21 cellular contexts compared by ENCODE assay signal in genomic region chr2:26122633-26123032, GRCh38. TPM values are rescaled to one million over a fixed set of nuclear protein-coding genes. Genes with fewer than 3 reads are reported as not detected.
A peak's percentile ranks its signal among the peaks of the same experiment; 100 is the strongest.
DNase-seq lines count a peak whose midpoint lies in the region; ATAC-seq and TF ChIP-seq lines count a peak whose summit lies in the region.
"Had no signal": no experiment of that assay in that cellular context is flagged by ENCODE, and none has a peak within 500 bp of the region (broad histone marks: within the 10 kb centered on the region; RNA-seq: fewer than 3 reads in every experiment).

No MANE protein-coding gene starts in this region.

- H3K27ac ChIP-seq in dorsolateral prefrontal cortex, result peak overlapping the region in 44 of 59 donors; percentile 5 to 70 (median 50)
- H3K27ac ChIP-seq: thoracic aorta had no signal

- H3K4me1 Mint-ChIP-seq in activated naive CD8-positive, alpha-beta T cell (ENCODE audit: low read depth), result peaks cover 12% of the 10 kb centered on the region
- H3K4me1 Mint-ChIP-seq in activated naive CD8-positive, alpha-beta T cell treated with anti-CD3 and anti-CD28 coated beads for 36 hours, result peaks cover 14% of the 10 kb centered on the region
- H3K4me1 Mint-ChIP-seq in stimulated activated naive B cell treated with anti-CD40 and anti-IgM and Interleukin-4, amounts not matched to agents 10 μg/mL and 1 μg/mL and 100 μg/mL, for 72 hours, result peaks cover 8 to 9% of the 10 kb centered on the region in 2 donors
- H3K4me1 Mint-ChIP-seq: mesothelial cell of epicardium had no signal

- H3K9me3 Mint-ChIP-seq in activated naive CD8-positive, alpha-beta T cell (ENCODE audit: low read depth), result no peaks in the 10 kb centered on the region
- no peaks in the 10 kb centered on the region for H3K9me3 Mint-ChIP-seq in activated naive CD8-positive, alpha-beta T cell treated with anti-CD3 and anti-CD28 coated beads for 36 hours
- no peaks in the 10 kb centered on the region for H3K9me3 Mint-ChIP-seq in stimulated activated naive B cell treated with anti-CD40 and anti-IgM and Interleukin-4, amounts not matched to agents 10 μg/mL and 1 μg/mL and 100 μg/mL, for 72 hours
- H3K9me3 Mint-ChIP-seq: activated CD4-positive, alpha-beta T cell treated with anti-CD3 and anti-CD28 coated beads, Interleukin-2, amount 10 ng/mL, durations not matched to agents 7 days and 5 days; HFFc6; mesothelial cell of epicardium had no signal

- no peak overlapping the region for H3K4me3 Mint-ChIP-seq in activated naive CD8-positive, alpha-beta T cell
- H3K4me3 Mint-ChIP-seq in activated naive CD8-positive, alpha-beta T cell treated with anti-CD3 and anti-CD28 coated beads for 36 hours, result no peak overlapping the region
- no peak overlapping the region for H3K4me3 Mint-ChIP-seq in stimulated activated naive B cell treated with anti-CD40 and anti-IgM and Interleukin-4, amounts not matched to agents 10 μg/mL and 1 μg/mL and 100 μg/mL, for 72 hours
- H3K4me3 Mint-ChIP-seq: activated CD4-positive, alpha-beta T cell treated with anti-CD3 and anti-CD28 coated beads, Interleukin-2, amount 10 ng/mL, durations not matched to agents 7 days and 5 days; HFFc6; mesothelial cell of epicardium had no signal

- peak overlapping the region; percentile 41 for H3K27ac Mint-ChIP-seq in activated naive CD8-positive, alpha-beta T cell
- no peak overlapping the region for H3K27ac Mint-ChIP-seq in activated naive CD8-positive, alpha-beta T cell treated with anti-CD3 and anti-CD28 coated beads for 36 hours
- peak overlapping the region; percentile 63 for H3K27ac Mint-ChIP-seq in stimulated activated naive B cell treated with anti-CD40 and anti-IgM and Interleukin-4, amounts not matched to agents 10 μg/mL and 1 μg/mL and 100 μg/mL, for 72 hours
- H3K27ac Mint-ChIP-seq: activated CD4-positive, alpha-beta T cell treated with anti-CD3 and anti-CD28 coated beads, Interleukin-2, amount 10 ng/mL, durations not matched to agents 7 days and 5 days; HFFc6 had no signal

- no peaks in the 10 kb centered on the region for H3K27me3 Mint-ChIP-seq in activated naive CD8-positive, alpha-beta T cell
- H3K27me3 Mint-ChIP-seq in activated naive CD8-positive, alpha-beta T cell treated with anti-CD3 and anti-CD28 coated beads for 36 hours, result no peaks in the 10 kb centered on the region
- no peaks in the 10 kb centered on the region for H3K27me3 Mint-ChIP-seq in stimulated activated naive B cell treated with anti-CD40 and anti-IgM and Interleukin-4, amounts not matched to agents 10 μg/mL and 1 μg/mL and 100 μg/mL, for 72 hours
- H3K27me3 Mint-ChIP-seq: activated CD4-positive, alpha-beta T cell treated with anti-CD3 and anti-CD28 coated beads, Interleukin-2, amount 10 ng/mL, durations not matched to agents 7 days and 5 days had no signal

- no peak for DNase-seq in activated naive CD8-positive, alpha-beta T cell treated with anti-CD3 and anti-CD28 coated beads for 36 hours
- DNase-seq in dorsolateral prefrontal cortex (peak in 1 of 10 donors; percentile 17), midbrain (lab: John Stamatoyannopoulos, UW) (peak; percentile 10), HUDEP-2 (lab: John Stamatoyannopoulos, UW; ENCODE audit: unreplicated experiment in 76 of 76) (no peak), medulla oblongata (ENCODE audit: extremely low spot score) (no peak), KG1 (lab: John Stamatoyannopoulos, UW) (no peak)
- DNase-seq in stimulated activated naive B cell treated with anti-CD40 and anti-IgM and Interleukin-4, amounts not matched to agents 10 μg/mL and 1 μg/mL and 100 μg/mL, for 72 hours, result no peak
- DNase-seq: activated CD4-positive, alpha-beta T cell treated with anti-CD3 and anti-CD28 coated beads, Interleukin-2, amount 10 ng/mL, durations not matched to agents 7 days and 5 days; activated CD8-positive, alpha-beta memory T cell treated with anti-CD3 and anti-CD28 coated beads, Interleukin-2, amount 50 U/mL, for 4 hours; activated gamma-delta T cell treated with Interleukin-2 at 50 U/mL for 16 hours; central memory CD4-positive, alpha-beta T cell; HFFc6; MM.1S; NCI-H146; NCI-H2171 treated with DMSO at 0.1 percent for 48 hours; NCI-H69; retina; stimulated activated CD8-positive, alpha-beta memory T cell treated with anti-CD3 and anti-CD28 coated beads, Interleukin-4, amount 100 ng/mL, for 48 hours had no signal

- no peaks in the 10 kb centered on the region for H3K36me3 Mint-ChIP-seq in activated naive CD8-positive, alpha-beta T cell
- H3K36me3 Mint-ChIP-seq in activated naive CD8-positive, alpha-beta T cell treated with anti-CD3 and anti-CD28 coated beads for 36 hours, result peaks cover 7% of the 10 kb centered on the region
- H3K36me3 Mint-ChIP-seq in stimulated activated naive B cell treated with anti-CD40 and anti-IgM and Interleukin-4, amounts not matched to agents 10 μg/mL and 1 μg/mL and 100 μg/mL, for 72 hours, result peaks cover 0 to 34% of the 10 kb centered on the region in 2 donors

- intact Hi-C loops in dorsolateral prefrontal cortex (cut with DNase I), result no loop called here

- no peaks in the 10 kb centered on the region for H3K27me3 ChIP-seq in dorsolateral prefrontal cortex

- ATAC-seq in stimulated activated naive B cell treated with anti-CD40 and anti-IgM and Interleukin-4, amounts not matched to agents 10 μg/mL and 1 μg/mL and 100 μg/mL, for 72 hours (replicated peaks), result no peak

- no peak overlapping the region for H3K4me3 ChIP-seq in dorsolateral prefrontal cortex
- H3K4me3 ChIP-seq: thoracic aorta had no signal

- no peak for TF ChIP-seq CTCF in dorsolateral prefrontal cortex (IDR thresholded peaks at IDR 0.05 in 54 of 56, conservative IDR thresholded peaks at IDR 0.05 in 2 of 56; ENCODE audit: low read depth in 1 of 56, partially characterized antibody in 56 of 56)

RNA-seq across cellular contexts. Expression of gene GAREM2, which starts 50.3 kb away (rescaled TPM):
- total RNA-seq in activated naive CD8-positive, alpha-beta T cell treated with anti-CD3 and anti-CD28 coated beads for 36 hours, result 1 to 10 TPM; 2.1 to 2.7 TPM
- 100 to 1,000 TPM in 1 of 120 experiments, 10 to 100 TPM in 114, 1 to 10 TPM in 5; 5.8 to 134 (median 22.1) TPM for total RNA-seq in dorsolateral prefrontal cortex
- total RNA-seq: HFFc6 had no signal
